ENCODE assay signal across 11 cellular contexts in genomic region chr2:27754831-27755230, GRCh38.
"Had no signal": no experiment of that assay in that cellular context is flagged by ENCODE, and none has a peak within 500 bp of the region (broad histone marks: within the 10 kb centered on the region; RNA-seq: fewer than 3 reads in every experiment).

No MANE protein-coding gene starts in this region.

- H3K9me3 Mint-ChIP-seq: activated naive CD4-positive, alpha-beta T cell treated with anti-CD3 and anti-CD28 coated beads, Interleukin-2, amount 10 ng/mL, durations not matched to agents 7 days and 5 days; activated T-cell treated with anti-CD3 and anti-CD28 coated beads, Interleukin-2, amount 50 U/mL, for 24 hours; T-cell had no signal

- H3K4me3 Mint-ChIP-seq: activated CD8-positive, alpha-beta memory T cell treated with anti-CD3 and anti-CD28 coated beads, Interleukin-2, amount 10 ng/mL, durations not matched to agents 7 days and 5 days; activated naive CD4-positive, alpha-beta T cell treated with anti-CD3 and anti-CD28 coated beads, Interleukin-2, amount 10 ng/mL, durations not matched to agents 7 days and 5 days; activated T-cell treated with anti-CD3 and anti-CD28 coated beads, Interleukin-2, amount 50 U/mL, for 24 hours; neural progenitor cell; T-cell had no signal

- H3K9ac ChIP-seq: neural progenitor cell had no signal

- H3K36me3 Mint-ChIP-seq: activated CD8-positive, alpha-beta memory T cell treated with anti-CD3 and anti-CD28 coated beads, Interleukin-2, amount 10 ng/mL, durations not matched to agents 7 days and 5 days; activated naive CD4-positive, alpha-beta T cell treated with anti-CD3 and anti-CD28 coated beads, Interleukin-2, amount 10 ng/mL, durations not matched to agents 7 days and 5 days; neural progenitor cell; T-cell had no signal

- H3K36me3 ChIP-seq: cardiac muscle cell, gastroesophageal sphincter, heart right ventricle, neural progenitor cell, pancreas, tibial artery had no signal

- H3K4me3 ChIP-seq: cardiac muscle cell, gastroesophageal sphincter, heart right ventricle, lung, neural progenitor cell, tibial artery had no signal

- H3K27me3 Mint-ChIP-seq: activated CD8-positive, alpha-beta memory T cell treated with anti-CD3 and anti-CD28 coated beads, Interleukin-2, amount 10 ng/mL, durations not matched to agents 7 days and 5 days had no signal

- H2AFZ ChIP-seq: neural progenitor cell had no signal

- H3K4me1 Mint-ChIP-seq: T-cell had no signal

- H3K27me3 ChIP-seq: cardiac muscle cell, gastroesophageal sphincter, heart right ventricle, neural progenitor cell, pancreas, tibial artery had no signal

- H3K27ac ChIP-seq: cardiac muscle cell, gastroesophageal sphincter, heart right ventricle, neural progenitor cell, tibial artery had no signal

- H3K4me2 ChIP-seq: neural progenitor cell had no signal

- H3K27ac Mint-ChIP-seq: activated CD8-positive, alpha-beta memory T cell treated with anti-CD3 and anti-CD28 coated beads, Interleukin-2, amount 10 ng/mL, durations not matched to agents 7 days and 5 days; activated naive CD4-positive, alpha-beta T cell treated with anti-CD3 and anti-CD28 coated beads, Interleukin-2, amount 10 ng/mL, durations not matched to agents 7 days and 5 days; activated T-cell treated with anti-CD3 and anti-CD28 coated beads, Interleukin-2, amount 50 U/mL, for 24 hours; neural progenitor cell; T-cell had no signal

- H3K9me3 ChIP-seq: gastroesophageal sphincter, heart right ventricle, pancreas, tibial artery had no signal
